Comparison of ENCODE assay signal across 13 cellular contexts in the genomic region with DNA sequence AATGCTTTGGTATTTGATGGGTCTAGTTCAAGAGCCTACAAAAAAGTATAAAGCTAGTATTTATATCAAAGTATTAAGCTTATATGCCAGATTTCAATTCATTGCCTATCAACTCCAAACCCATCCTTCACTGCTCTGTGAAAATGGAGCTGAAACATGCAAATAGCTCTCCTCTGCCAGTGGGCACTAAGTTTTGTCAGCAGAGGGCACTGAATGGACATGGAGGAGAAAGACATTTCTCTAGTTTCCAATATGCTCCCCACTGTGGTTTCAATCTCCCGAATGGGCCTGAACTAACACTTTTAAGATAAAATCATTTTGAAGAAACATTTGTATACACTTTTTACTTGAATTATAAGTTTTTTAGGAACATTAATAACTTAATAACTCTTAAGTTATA. TPM values are rescaled to one million over a fixed set of nuclear protein-coding genes. Genes with fewer than 3 reads are reported as not detected.
DNase-seq lines count a peak whose midpoint lies in the region; TF ChIP-seq lines count a peak whose summit lies in the region.
"Had no signal": no experiment of that assay in that cellular context is flagged by ENCODE, and none has a peak within 500 bp of the region (broad histone marks: within the 10 kb centered on the region; RNA-seq: fewer than 3 reads in every experiment).

No MANE protein-coding gene starts in this region.

- H2BK15ac ChIP-seq in H9 (ENCODE audit: low read depth, low read length): no peak overlapping the region

- H3K4me2 ChIP-seq in H9 (ENCODE audit: insufficient read depth, insufficient read length, low read length): no peak overlapping the region

- H3K9me3 ChIP-seq in BE2C (no peaks in the 10 kb centered on the region), H9 (ENCODE audit: control insufficient read depth, low read depth, low read length) (no peaks in the 10 kb centered on the region), adipocyte (ENCODE audit: control insufficient read depth, low read length) (no peaks in the 10 kb centered on the region)

- H3K27ac Mint-ChIP-seq in H9: no peak overlapping the region

- H4K91ac ChIP-seq in H9 (ENCODE audit: insufficient read length, low read depth, low read length): no peak overlapping the region

- H3K23ac ChIP-seq in H9 (ENCODE audit: insufficient read length, low read depth, low read length): no peak overlapping the region

- H2BK120ac ChIP-seq in H9 (ENCODE audit: low read depth, low read length, poor library complexity, severe bottlenecking): no peak overlapping the region

- H3K79me2 ChIP-seq in H9 (ENCODE audit: insufficient read depth, low read length): no peaks in the 10 kb centered on the region

- H3K36me3 ChIP-seq in BE2C (peaks cover 77% of the 10 kb centered on the region), adipocyte (ENCODE audit: control insufficient read depth, insufficient read depth, low read length, severe bottlenecking) (peaks cover 95% of the 10 kb centered on the region)

- H4K5ac ChIP-seq in H9 (ENCODE audit: insufficient read length, low read depth, low read length): no peak overlapping the region

- H2AK5ac ChIP-seq in H9 (ENCODE audit: insufficient read length, low read length): no peak overlapping the region

- H3K36me3 Mint-ChIP-seq in H9 (ENCODE audit: insufficient read depth in 1 of 3, low read depth in 3 of 3): peaks cover 27 to 79% (median 71%) of the 10 kb centered on the region in 3 experiments; a peak in 6 of 7 replicates

- no peaks in the 10 kb centered on the region for H3K27me3 Mint-ChIP-seq in H9 (ENCODE audit: low read depth)

- H4K20me1 ChIP-seq in H9 (ENCODE audit: control insufficient read depth, insufficient read depth, insufficient read length): no peaks in the 10 kb centered on the region

- H3K14ac ChIP-seq in H9 (ENCODE audit: insufficient read depth, low read length): no peak overlapping the region

- H3K4me3 Mint-ChIP-seq in H9: no peak overlapping the region

- H3K4ac ChIP-seq in H9 (ENCODE audit: low read depth, low read length): no peak overlapping the region

- no peak overlapping the region for H3K56ac ChIP-seq in H9 (ENCODE audit: insufficient read length, low read depth, low read length)

- H2BK20ac ChIP-seq in H9 (ENCODE audit: low read depth, low read length, poor library complexity, severe bottlenecking): no peak overlapping the region

- H2BK5ac ChIP-seq in H9 (ENCODE audit: insufficient read length, low read length): no peak overlapping the region

- no peak overlapping the region for H2BK12ac ChIP-seq in H9 (ENCODE audit: insufficient read length, low read depth, low read length)

- H3K4me3 ChIP-seq in BE2C (ENCODE audit: low read depth, low read length): no peak overlapping the region
- H3K4me3 ChIP-seq in adipocyte (ENCODE audit: low read length): no peak overlapping the region

- TF ChIP-seq CTCF in BE2C (IDR thresholded peaks at IDR 0.05; ENCODE audit: low read depth, low read length) (peak; percentile 24), H9 (conservative IDR thresholded peaks at IDR 0.05) (peak; percentile 29; the same call in 2 of the 3 replicates)

- no peak overlapping the region for H3K18ac ChIP-seq in H9 (ENCODE audit: insufficient read length, low read depth, low read length)

- H3K4me1 ChIP-seq in BE2C (no peaks in the 10 kb centered on the region), H9 (ENCODE audit: insufficient read depth, low read length) (no peaks in the 10 kb centered on the region), adipocyte (ENCODE audit: control insufficient read depth, insufficient read depth, low read length) (no peaks in the 10 kb centered on the region)

- no peaks in the 10 kb centered on the region for H3K79me1 ChIP-seq in H9 (ENCODE audit: insufficient read depth, low read depth, low read length, poor library complexity, severe bottlenecking)

- H3K9ac ChIP-seq in H9 (ENCODE audit: extremely low read depth, insufficient read length, low read length) (no peak overlapping the region), adipocyte (ENCODE audit: low read length) (no peak overlapping the region)

- no CpG with 5 or more reads among the region's 1 CpG for WGBS in H9 (ENCODE audit: extremely low coverage, insufficient read length, low lambda C conversion rate)

- no peak overlapping the region for H3T11ph ChIP-seq in H9 (ENCODE audit: low read length)

- no peaks in the 10 kb centered on the region for H3K9me3 Mint-ChIP-seq in H9

- no peaks in the 10 kb centered on the region for H3K23me2 ChIP-seq in H9 (ENCODE audit: insufficient read length, low read depth, low read length, poor library complexity, severe bottlenecking)

- H3K4me1 Mint-ChIP-seq in H9: no peaks in the 10 kb centered on the region

- no peak overlapping the region for H2AFZ ChIP-seq in H9 (ENCODE audit: low read length)

- no peak for DNase-seq in BE2C
- DNase-seq in H9: no peak
- peak; percentile 19 for DNase-seq in adipocyte (ENCODE audit: low read depth)
- DNase-seq in inferior parietal cortex (ENCODE audit: extremely low spot score): peak; percentile 25
- DNase-seq in T-helper 9 cell: no peak
- no peak for DNase-seq in effector CD8-positive, alpha-beta T cell (lab: John Stamatoyannopoulos, UW)
- DNase-seq in central memory CD4-positive, alpha-beta T cell: no peak
- no peak for DNase-seq in NCI-H69 (lab: John Stamatoyannopoulos, UW)
- DNase-seq: activated gamma-delta T cell treated with Interleukin-2 at 50 U/mL for 16 hours, KG1, mammary epithelial cell, NCI-H774, right cardiac atrium had no signal

- H3K27me3 ChIP-seq in BE2C: no peaks in the 10 kb centered on the region
- no peaks in the 10 kb centered on the region for H3K27me3 ChIP-seq in H9 (ENCODE audit: insufficient read depth, low read length)
- H3K27me3 ChIP-seq in adipocyte (replicated peaks; ENCODE audit: control insufficient read depth, insufficient read depth, low read length): no peaks in the 10 kb centered on the region

- no peak overlapping the region for H3K27ac ChIP-seq in H9 (ENCODE audit: insufficient read length, low read depth, low read length)

- H4K8ac ChIP-seq in H9 (replicated peaks; ENCODE audit: insufficient read length, low read depth, low read length): no peak overlapping the region

RNA-seq across cellular contexts. Expression of gene PPID, which starts 12.4 kb away (rescaled TPM):
- polyA plus RNA-seq in BE2C (2012; ENCODE audit: insufficient read depth, insufficient read length, low read depth): 35.6 TPM
- total RNA-seq in H9 (2021): 50.2 and 53.5 TPM in 2 replicates

RNA-seq across cellular contexts. Expression of gene ETFDH, which starts 38.7 kb away (rescaled TPM):
- 18.4 TPM for polyA plus RNA-seq in BE2C (2012; ENCODE audit: insufficient read depth, insufficient read length, low read depth)
- 11.9 and 12.8 TPM in 2 replicates for total RNA-seq in H9 (2021)

RNA-seq across cellular contexts. Expression of gene C4orf46, which starts 39.1 kb away (rescaled TPM):
- polyA plus RNA-seq in BE2C (2012; ENCODE audit: insufficient read depth, insufficient read length, low read depth): 12.3 TPM
- 19.6 and 22.0 TPM in 2 replicates for total RNA-seq in H9 (2021)

RNA-seq across cellular contexts. Expression of gene FNIP2, which starts 58.0 kb away (rescaled TPM):
- polyA plus RNA-seq in BE2C (2012; ENCODE audit: insufficient read depth, insufficient read length, low read depth): 27.3 TPM
- 9.6 and 11.4 TPM in 2 replicates for total RNA-seq in H9 (2021)

Comparison
In these comparisons a context has a peak if more than half of its experiments do, and no peak if none do; other contexts are left out.
1. DNase-seq: peak in adipocyte (single experiment) and inferior parietal cortex (single experiment); none in BE2C (single experiment), H9 (single experiment), T-helper 9 cell (single experiment), effector CD8-positive, alpha-beta T cell (single experiment), central memory CD4-positive, alpha-beta T cell (single experiment) and NCI-H69 (single experiment).